21 cellular contexts compared by ENCODE assay signal in the genomic region with DNA sequence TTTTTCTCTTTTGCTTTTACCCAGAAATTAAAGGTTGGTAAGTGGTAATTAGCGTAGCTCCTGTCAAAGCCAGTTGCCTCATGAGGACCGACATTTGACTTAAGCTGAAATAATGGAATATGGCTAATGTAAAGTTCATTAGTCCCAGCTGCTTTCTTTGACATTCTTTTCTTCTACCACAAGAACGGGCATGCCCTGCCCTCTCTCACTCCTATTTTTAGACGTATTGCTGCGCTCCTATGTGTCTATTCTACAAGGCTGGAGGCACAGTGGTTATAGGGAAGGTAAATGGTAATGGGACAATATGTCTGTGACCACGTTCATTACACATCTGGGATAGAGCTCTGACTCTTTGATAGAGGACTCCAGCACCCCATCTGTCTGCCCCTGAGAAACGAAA. TPM values are rescaled to one million over a fixed set of nuclear protein-coding genes. Genes with fewer than 3 reads are reported as not detected.
DNase-seq lines count a peak whose midpoint lies in the region; ATAC-seq, FAIRE-seq and TF ChIP-seq lines count a peak whose summit lies in the region.
"Had no signal": no experiment of that assay in that cellular context is flagged by ENCODE, and none has a peak within 500 bp of the region (broad histone marks: within the 10 kb centered on the region; RNA-seq: fewer than 3 reads in every experiment).

No MANE protein-coding gene starts in this region.

- no peaks in the 10 kb centered on the region for H3K79me2 ChIP-seq in keratinocyte (ENCODE audit: control insufficient read depth, insufficient read depth, low read length)

- no peak for ATAC-seq in GM21526 (IDR thresholded peaks at IDR 0.05; ENCODE audit: low FRiP score, unreplicated experiment)
- ATAC-seq: left colon had no signal

- no peak for TF ChIP-seq CTCF in keratinocyte (optimal IDR thresholded peaks at IDR 0.05 in 1 of 3, IDR thresholded peaks at IDR 0.05 in 1 of 3, conservative IDR thresholded peaks at IDR 0.05 in 1 of 3; ENCODE audit: extremely low read depth in 1 of 3, insufficient read depth in 2 of 3, low read length in 3 of 3)

- H3K4me1 ChIP-seq in keratinocyte (ENCODE audit: control insufficient read depth, extremely low read depth, insufficient read depth, low read length): peaks cover 40% of the 10 kb centered on the region

- TF ChIP-seq POLR2A in GM12891 (IDR thresholded peaks at IDR 0.05; ENCODE audit: low read depth, low read length): no peak
- no peak for TF ChIP-seq POLR2A in H54 (IDR thresholded peaks at IDR 0.05; ENCODE audit: low read depth, low read length)

- no peak overlapping the region for H2AFZ ChIP-seq in keratinocyte (ENCODE audit: control insufficient read depth, low read length)

- no peaks in the 10 kb centered on the region for H3K27me3 ChIP-seq in keratinocyte (ENCODE audit: control insufficient read depth, extremely low read depth, insufficient read depth, low read length)
- H3K27me3 ChIP-seq: upper lobe of left lung had no signal

- DNase-seq in NCI-H1417 (lab: John Stamatoyannopoulos, UW) (peak in 2 of 3 experiments; percentile 18 to 63), NCI-H1417 treated with DMSO at 0.1 percent for 48 hours (lab: John Stamatoyannopoulos, UW) (no peak), GM12891 (ENCODE audit: insufficient read length, low spot score) (no peak), SK-N-MC (ENCODE audit: low read depth, low spot score) (no peak), keratinocyte (ENCODE audit: low read depth, low spot score) (no peak), ACHN (no peak), H54 (ENCODE audit: insufficient read length, low spot score) (no peak)
- DNase-seq: 8988T; activated CD4-positive, alpha-beta T cell treated with anti-CD3 and anti-CD28 coated beads, Interleukin-2, amount 10 ng/mL, durations not matched to agents 24 days and 14 days; activated naive CD8-positive, alpha-beta T cell treated with anti-CD3 and anti-CD28 coated beads for 36 hours; caudate nucleus; DMS79 treated with DMSO at 0.1 percent for 48 hours; effector CD8-positive, alpha-beta T cell; KBM-7; left colon; NCI-H146; OCI-M1; stimulated activated naive CD4-positive, alpha-beta T cell treated with Interleukin-2 at 50 U/mL for 16 hours; upper lobe of left lung had no signal

- H3K9ac ChIP-seq in SK-N-MC (ENCODE audit: insufficient read length) (no peak overlapping the region), keratinocyte (ENCODE audit: control insufficient read depth, extremely low read depth, insufficient read depth, low read length) (peak overlapping the region; percentile 65)

- no peaks in the 10 kb centered on the region for H3K9me1 ChIP-seq in keratinocyte (ENCODE audit: control insufficient read depth, extremely low read depth, insufficient read depth, low read length)

- dilution Hi-C loops in keratinocyte (cut with MboI; ENCODE audit: extremely low pct_ligation_motif_present, low sequenced_read_pairs): no loop called here

- H3K36me3 ChIP-seq in SK-N-MC (ENCODE audit: insufficient read depth, low read length) (peaks cover 14% of the 10 kb centered on the region), keratinocyte (ENCODE audit: control insufficient read depth in 2 of 2, extremely low read depth in 1 of 2, insufficient read depth in 2 of 2, low read length in 2 of 2) (peaks cover 3 to 4% of the 10 kb centered on the region in 2 experiments)

- H3K27ac ChIP-seq in SK-N-MC: peak overlapping the region; percentile 64
- H3K27ac ChIP-seq in keratinocyte (ENCODE audit: control insufficient read depth, insufficient read depth, low read length): peak overlapping the region; percentile 77

- H3K9me3 ChIP-seq in SK-N-MC (ENCODE audit: low read depth, low read length): no peaks in the 10 kb centered on the region
- no peaks in the 10 kb centered on the region for H3K9me3 ChIP-seq in keratinocyte (ENCODE audit: control insufficient read depth, low read depth, low read length)
- H3K9me3 ChIP-seq: upper lobe of left lung had no signal

- FAIRE-seq in GM12891 (lab: Jason Lieb, UNC): peak; percentile 28
- FAIRE-seq in keratinocyte (lab: Jason Lieb, UNC): peak; percentile 84
- no peak for FAIRE-seq in H54 (lab: Jason Lieb, UNC)

- H3K4me2 ChIP-seq in keratinocyte (ENCODE audit: control insufficient read depth, extremely low read depth, insufficient read depth, low read depth, low read length): peak overlapping the region; percentile 68

- H3K4me3 ChIP-seq in SK-N-MC (no peak overlapping the region), keratinocyte (ENCODE audit: control insufficient read depth in 2 of 3, extremely low read depth in 1 of 3, insufficient read depth in 2 of 3, low read depth in 1 of 3, low read length in 3 of 3) (no peak overlapping the region)
- H3K4me3 ChIP-seq: upper lobe of left lung had no signal

- in situ Hi-C loops in ACHN (cut with HindIII; ENCODE audit: low pct_ligation_motif_present, low pct_unique_long_range_greater_than_20kb, low sequenced_read_pairs): no loop called here

- peaks cover 2% of the 10 kb centered on the region for H4K20me1 ChIP-seq in keratinocyte (ENCODE audit: control insufficient read depth, extremely low read depth, insufficient read depth, low read length)

TF ChIP-seq in GM12891, 5 proteins besides CTCF, POLR2A, EP300 and RAD21:
- TF ChIP-seq POLR2AphosphoS5 (IDR thresholded peaks at IDR 0.05; ENCODE audit: low read depth, low read length) (no peak), POU2F2 (IDR thresholded peaks at IDR 0.05; ENCODE audit: low read depth, low read length) (no peak), PAX5 (IDR thresholded peaks at IDR 0.05; ENCODE audit: insufficient read depth, low read length, severe bottlenecking) (no peak), TAF1 (IDR thresholded peaks at IDR 0.05; ENCODE audit: low read depth, low read length) (no peak), SPI1 (IDR thresholded peaks at IDR 0.05; ENCODE audit: low read depth, low read length) (no peak)

RNA-seq across cellular contexts. Expression of gene CORT, which starts 6.8 kb away (rescaled TPM):
- polyA plus RNA-seq in GM12891 (2012; ENCODE audit: low read depth, missing spikeins): 0.32 TPM
- 0.17 TPM in 1 of 3 replicates, not detected in the others for polyA plus RNA-seq in keratinocyte
- not detected for polyA plus RNA-seq in keratinocyte (2011; ENCODE audit: low read depth)
- polyA plus RNA-seq in keratinocyte (2011; cell fraction: cytosol; rRNA removed): not detected in 2 replicates
- 0.27 TPM in 1 of 2 replicates, not detected in the other for polyA plus RNA-seq in keratinocyte (2011; cell fraction: nucleus; rRNA removed)
- not detected in 2 replicates for polyA plus RNA-seq in keratinocyte (2012; ENCODE audit: low replicate concordance)
- not detected in 3 replicates for polyA minus RNA-seq in keratinocyte
- not detected for polyA minus RNA-seq in keratinocyte (2011; cell fraction: cytosol; rRNA and poly(A)+ RNA removed)
- not detected in 2 replicates for polyA minus RNA-seq in keratinocyte (2011; cell fraction: nucleus; rRNA and poly(A)+ RNA removed)
- polyA plus RNA-seq: CD14-positive monocyte had no signal

RNA-seq across cellular contexts. Expression of gene DFFA, which starts 15.7 kb away (rescaled TPM):
- 24.8 TPM for polyA plus RNA-seq in GM12891 (2012; ENCODE audit: low read depth, missing spikeins)
- 44.4 to 63.1 TPM (median 53.1 TPM) in 3 replicates for polyA plus RNA-seq in keratinocyte
- 35.4 TPM for polyA plus RNA-seq in keratinocyte (2011; ENCODE audit: low read depth)
- 40.6 and 46.4 TPM in 2 replicates for polyA plus RNA-seq in keratinocyte (2011; cell fraction: cytosol; rRNA removed)
- polyA plus RNA-seq in keratinocyte (2011; cell fraction: nucleus; rRNA removed): 31.0 and 31.3 TPM in 2 replicates
- 18.7 and 58.0 TPM in 2 replicates for polyA plus RNA-seq in keratinocyte (2012; ENCODE audit: low replicate concordance)
- 55.7 to 77.5 TPM (median 66.3 TPM) in 3 replicates for polyA minus RNA-seq in keratinocyte
- 36.6 TPM for polyA minus RNA-seq in keratinocyte (2011; cell fraction: cytosol; rRNA and poly(A)+ RNA removed)
- 16.8 and 30.4 TPM in 2 replicates for polyA minus RNA-seq in keratinocyte (2011; cell fraction: nucleus; rRNA and poly(A)+ RNA removed)

RNA-seq across cellular contexts. Expression of gene PEX14, which starts 18.1 kb away (rescaled TPM):
- 12.8 TPM for polyA plus RNA-seq in GM12891 (2012; ENCODE audit: low read depth, missing spikeins)
- polyA plus RNA-seq in keratinocyte: 7.3 to 19.4 TPM (median 8.4 TPM) in 3 replicates
- polyA plus RNA-seq in keratinocyte (2011; ENCODE audit: low read depth): 3.3 TPM
- polyA plus RNA-seq in keratinocyte (2011; cell fraction: cytosol; rRNA removed): 7.5 and 15.1 TPM in 2 replicates
- polyA plus RNA-seq in keratinocyte (2011; cell fraction: nucleus; rRNA removed): 35.5 and 39.3 TPM in 2 replicates
- 16.7 and 23.8 TPM in 2 replicates for polyA plus RNA-seq in keratinocyte (2012; ENCODE audit: low replicate concordance)
- polyA minus RNA-seq in keratinocyte: 9.4 to 18.0 TPM (median 10.6 TPM) in 3 replicates
- 14.6 TPM for polyA minus RNA-seq in keratinocyte (2011; cell fraction: cytosol; rRNA and poly(A)+ RNA removed)
- 12.5 and 18.2 TPM in 2 replicates for polyA minus RNA-seq in keratinocyte (2011; cell fraction: nucleus; rRNA and poly(A)+ RNA removed)

RNA-seq across cellular contexts. Expression of gene CENPS, which starts 26.4 kb away (rescaled TPM):
- 14.6 TPM for polyA plus RNA-seq in GM12891 (2012; ENCODE audit: low read depth, missing spikeins)
- polyA plus RNA-seq in keratinocyte: 4.6 to 13.3 TPM (median 10.3 TPM) in 3 replicates
- polyA plus RNA-seq in keratinocyte (2011; ENCODE audit: low read depth): 6.6 TPM
- polyA plus RNA-seq in keratinocyte (2011; cell fraction: cytosol; rRNA removed): 8.5 and 9.2 TPM in 2 replicates
- polyA plus RNA-seq in keratinocyte (2011; cell fraction: nucleus; rRNA removed): 2.7 and 4.3 TPM in 2 replicates
- 6.8 and 19.8 TPM in 2 replicates for polyA plus RNA-seq in keratinocyte (2012; ENCODE audit: low replicate concordance)
- polyA minus RNA-seq in keratinocyte: 1.6 to 4.4 TPM (median 2.6 TPM) in 3 replicates
- 4.6 TPM for polyA minus RNA-seq in keratinocyte (2011; cell fraction: cytosol; rRNA and poly(A)+ RNA removed)
- 1.3 and 1.6 TPM in 2 replicates for polyA minus RNA-seq in keratinocyte (2011; cell fraction: nucleus; rRNA and poly(A)+ RNA removed)

RNA-seq across cellular contexts. Expression of gene PGD, which starts 57.8 kb away (rescaled TPM):
- polyA plus RNA-seq in GM12891 (2012; ENCODE audit: low read depth, missing spikeins): 118 TPM
- polyA plus RNA-seq in keratinocyte: 67.2 to 104 TPM (median 79.1 TPM) in 3 replicates
- polyA plus RNA-seq in keratinocyte (2011; ENCODE audit: low read depth): 68.5 TPM
- 63.1 and 79.2 TPM in 2 replicates for polyA plus RNA-seq in keratinocyte (2011; cell fraction: cytosol; rRNA removed)
- polyA plus RNA-seq in keratinocyte (2011; cell fraction: nucleus; rRNA removed): 76.3 and 82.2 TPM in 2 replicates
- 53.6 and 220 TPM in 2 replicates for polyA plus RNA-seq in keratinocyte (2012; ENCODE audit: low replicate concordance)
- polyA minus RNA-seq in keratinocyte: 115 to 139 TPM (median 134 TPM) in 3 replicates
- polyA minus RNA-seq in keratinocyte (2011; cell fraction: cytosol; rRNA and poly(A)+ RNA removed): 69.6 TPM
- polyA minus RNA-seq in keratinocyte (2011; cell fraction: nucleus; rRNA and poly(A)+ RNA removed): 37.8 and 47.8 TPM in 2 replicates

Comparison
In these comparisons a context has a peak if more than half of its experiments do, and no peak if none do; other contexts are left out.
1. DNase-seq: peak in NCI-H1417 (2 of 3); none in NCI-H1417 treated with DMSO at 0.1 percent for 48 hours (single experiment), GM12891 (single experiment), SK-N-MC (single experiment), keratinocyte (single experiment), ACHN (single experiment) and H54 (single experiment).